2 cellular contexts compared by ENCODE assay signal in genomic region chr1:207673399-207673798, GRCh38.
A peak's percentile ranks its signal among the peaks of the same experiment; 100 is the strongest.
TF ChIP-seq lines count a peak whose summit lies in the region.

No MANE protein-coding gene starts in this region.

TF ChIP-seq in A549, 52 proteins besides CTCF, POLR2A, EP300 and RAD21 (continued from another document):
- TF ChIP-seq, protein P1, sequence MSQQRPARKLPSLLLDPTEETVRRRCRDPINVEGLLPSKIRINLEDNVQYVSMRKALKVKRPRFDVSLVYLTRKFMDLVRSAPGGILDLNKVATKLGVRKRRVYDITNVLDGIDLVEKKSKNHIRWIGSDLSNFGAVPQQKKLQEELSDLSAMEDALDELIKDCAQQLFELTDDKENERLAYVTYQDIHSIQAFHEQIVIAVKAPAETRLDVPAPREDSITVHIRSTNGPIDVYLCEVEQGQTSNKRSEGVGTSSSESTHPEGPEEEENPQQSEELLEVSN (IDR thresholded peaks at IDR 0.05; ENCODE audit: borderline replicate concordance, low read depth) = no peak
- TF ChIP-seq ATOH8 (CRISPR knock-in tag; IDR thresholded peaks at IDR 0.05; ENCODE audit: low read depth) (no peak), REST (IDR thresholded peaks at IDR 0.05) (no peak), EHMT2 (IDR thresholded peaks at IDR 0.05; ENCODE audit: low read depth) (no peak), MAFK (IDR thresholded peaks at IDR 0.05; ENCODE audit: partially characterized antibody) (no peak), ESRRA (IDR thresholded peaks at IDR 0.05; ENCODE audit: borderline replicate concordance, low read length) (no peak), FOXS1 (CRISPR knock-in tag; IDR thresholded peaks at IDR 0.05) (no peak), ZFP36 (IDR thresholded peaks at IDR 0.05; ENCODE audit: borderline replicate concordance, partially characterized antibody) (no peak)
TF ChIP-seq in A549: peak in this region for 0.

TF ChIP-seq in K562, 482 proteins besides CTCF, POLR2A, EP300 and RAD21 (continued from another document and continues in another):
- TF ChIP-seq ARNT (IDR thresholded peaks at IDR 0.05) = peak in 1 of 2 experiments; percentile 10; a peak in 1 of 4 replicates
- TF ChIP-seq, protein P2, sequence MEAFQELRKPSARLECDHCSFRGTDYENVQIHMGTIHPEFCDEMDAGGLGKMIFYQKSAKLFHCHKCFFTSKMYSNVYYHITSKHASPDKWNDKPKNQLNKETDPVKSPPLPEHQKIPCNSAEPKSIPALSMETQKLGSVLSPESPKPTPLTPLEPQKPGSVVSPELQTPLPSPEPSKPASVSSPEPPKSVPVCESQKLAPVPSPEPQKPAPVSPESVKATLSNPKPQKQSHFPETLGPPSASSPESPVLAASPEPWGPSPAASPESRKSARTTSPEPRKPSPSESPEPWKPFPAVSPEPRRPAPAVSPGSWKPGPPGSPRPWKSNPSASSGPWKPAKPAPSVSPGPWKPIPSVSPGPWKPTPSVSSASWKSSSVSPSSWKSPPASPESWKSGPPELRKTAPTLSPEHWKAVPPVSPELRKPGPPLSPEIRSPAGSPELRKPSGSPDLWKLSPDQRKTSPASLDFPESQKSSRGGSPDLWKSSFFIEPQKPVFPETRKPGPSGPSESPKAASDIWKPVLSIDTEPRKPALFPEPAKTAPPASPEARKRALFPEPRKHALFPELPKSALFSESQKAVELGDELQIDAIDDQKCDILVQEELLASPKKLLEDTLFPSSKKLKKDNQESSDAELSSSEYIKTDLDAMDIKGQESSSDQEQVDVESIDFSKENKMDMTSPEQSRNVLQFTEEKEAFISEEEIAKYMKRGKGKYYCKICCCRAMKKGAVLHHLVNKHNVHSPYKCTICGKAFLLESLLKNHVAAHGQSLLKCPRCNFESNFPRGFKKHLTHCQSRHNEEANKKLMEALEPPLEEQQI (IDR thresholded peaks at IDR 0.05) = peak; percentile 42; the same call in 1 of the 2 replicates
- TF ChIP-seq POLR2H (tag; IDR thresholded peaks at IDR 0.05; ENCODE audit: low read depth) = no peak
- TF ChIP-seq SIRT6 (IDR thresholded peaks at IDR 0.05; ENCODE audit: low read depth, low read length) = no peak
- no peak for TF ChIP-seq ZNF354B (CRISPR knock-in tag; IDR thresholded peaks at IDR 0.05)
- no peak for TF ChIP-seq ZNF140 (CRISPR knock-in tag; IDR thresholded peaks at IDR 0.05)
- no peak for TF ChIP-seq MCM7 (IDR thresholded peaks at IDR 0.05)
- TF ChIP-seq MAFG (tag; conservative IDR thresholded peaks at IDR 0.05) = peak; percentile 87
- TF ChIP-seq ATF1 (CRISPR knock-in tag; IDR thresholded peaks at IDR 0.05) = no peak
- no peak for TF ChIP-seq ATF1 (tag; IDR thresholded peaks at IDR 0.05)
- TF ChIP-seq, protein P3, sequence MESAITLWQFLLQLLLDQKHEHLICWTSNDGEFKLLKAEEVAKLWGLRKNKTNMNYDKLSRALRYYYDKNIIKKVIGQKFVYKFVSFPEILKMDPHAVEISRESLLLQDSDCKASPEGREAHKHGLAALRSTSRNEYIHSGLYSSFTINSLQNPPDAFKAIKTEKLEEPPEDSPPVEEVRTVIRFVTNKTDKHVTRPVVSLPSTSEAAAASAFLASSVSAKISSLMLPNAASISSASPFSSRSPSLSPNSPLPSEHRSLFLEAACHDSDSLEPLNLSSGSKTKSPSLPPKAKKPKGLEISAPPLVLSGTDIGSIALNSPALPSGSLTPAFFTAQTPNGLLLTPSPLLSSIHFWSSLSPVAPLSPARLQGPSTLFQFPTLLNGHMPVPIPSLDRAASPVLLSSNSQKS (CRISPR knock-in tag; IDR thresholded peaks at IDR 0.05) = no peak
- peak in 1 of 2 experiments; percentile 51; a peak in 1 of 4 replicates for TF ChIP-seq TRIM24 (IDR thresholded peaks at IDR 0.05)
- TF ChIP-seq ZNF778 (CRISPR knock-in tag; IDR thresholded peaks at IDR 0.05) = no peak
- no peak for TF ChIP-seq KAT8 (IDR thresholded peaks at IDR 0.05; ENCODE audit: low read depth)
- TF ChIP-seq ARID1B (IDR thresholded peaks at IDR 0.05) = peak; percentile 54; the same call in 1 of the 2 replicates
- no peak for TF ChIP-seq ZNF436 (CRISPR knock-in tag; IDR thresholded peaks at IDR 0.05)
- TF ChIP-seq BRF2 (IDR thresholded peaks at IDR 0.05; ENCODE audit: borderline replicate concordance, insufficient read depth, insufficient read length) = no peak
- TF ChIP-seq ZNF407 (IDR thresholded peaks at IDR 0.05; ENCODE audit: low read depth) = peak; percentile 65
- TF ChIP-seq ZNF444 (CRISPR knock-in tag; IDR thresholded peaks at IDR 0.05) = no peak
- TF ChIP-seq, protein P4, sequence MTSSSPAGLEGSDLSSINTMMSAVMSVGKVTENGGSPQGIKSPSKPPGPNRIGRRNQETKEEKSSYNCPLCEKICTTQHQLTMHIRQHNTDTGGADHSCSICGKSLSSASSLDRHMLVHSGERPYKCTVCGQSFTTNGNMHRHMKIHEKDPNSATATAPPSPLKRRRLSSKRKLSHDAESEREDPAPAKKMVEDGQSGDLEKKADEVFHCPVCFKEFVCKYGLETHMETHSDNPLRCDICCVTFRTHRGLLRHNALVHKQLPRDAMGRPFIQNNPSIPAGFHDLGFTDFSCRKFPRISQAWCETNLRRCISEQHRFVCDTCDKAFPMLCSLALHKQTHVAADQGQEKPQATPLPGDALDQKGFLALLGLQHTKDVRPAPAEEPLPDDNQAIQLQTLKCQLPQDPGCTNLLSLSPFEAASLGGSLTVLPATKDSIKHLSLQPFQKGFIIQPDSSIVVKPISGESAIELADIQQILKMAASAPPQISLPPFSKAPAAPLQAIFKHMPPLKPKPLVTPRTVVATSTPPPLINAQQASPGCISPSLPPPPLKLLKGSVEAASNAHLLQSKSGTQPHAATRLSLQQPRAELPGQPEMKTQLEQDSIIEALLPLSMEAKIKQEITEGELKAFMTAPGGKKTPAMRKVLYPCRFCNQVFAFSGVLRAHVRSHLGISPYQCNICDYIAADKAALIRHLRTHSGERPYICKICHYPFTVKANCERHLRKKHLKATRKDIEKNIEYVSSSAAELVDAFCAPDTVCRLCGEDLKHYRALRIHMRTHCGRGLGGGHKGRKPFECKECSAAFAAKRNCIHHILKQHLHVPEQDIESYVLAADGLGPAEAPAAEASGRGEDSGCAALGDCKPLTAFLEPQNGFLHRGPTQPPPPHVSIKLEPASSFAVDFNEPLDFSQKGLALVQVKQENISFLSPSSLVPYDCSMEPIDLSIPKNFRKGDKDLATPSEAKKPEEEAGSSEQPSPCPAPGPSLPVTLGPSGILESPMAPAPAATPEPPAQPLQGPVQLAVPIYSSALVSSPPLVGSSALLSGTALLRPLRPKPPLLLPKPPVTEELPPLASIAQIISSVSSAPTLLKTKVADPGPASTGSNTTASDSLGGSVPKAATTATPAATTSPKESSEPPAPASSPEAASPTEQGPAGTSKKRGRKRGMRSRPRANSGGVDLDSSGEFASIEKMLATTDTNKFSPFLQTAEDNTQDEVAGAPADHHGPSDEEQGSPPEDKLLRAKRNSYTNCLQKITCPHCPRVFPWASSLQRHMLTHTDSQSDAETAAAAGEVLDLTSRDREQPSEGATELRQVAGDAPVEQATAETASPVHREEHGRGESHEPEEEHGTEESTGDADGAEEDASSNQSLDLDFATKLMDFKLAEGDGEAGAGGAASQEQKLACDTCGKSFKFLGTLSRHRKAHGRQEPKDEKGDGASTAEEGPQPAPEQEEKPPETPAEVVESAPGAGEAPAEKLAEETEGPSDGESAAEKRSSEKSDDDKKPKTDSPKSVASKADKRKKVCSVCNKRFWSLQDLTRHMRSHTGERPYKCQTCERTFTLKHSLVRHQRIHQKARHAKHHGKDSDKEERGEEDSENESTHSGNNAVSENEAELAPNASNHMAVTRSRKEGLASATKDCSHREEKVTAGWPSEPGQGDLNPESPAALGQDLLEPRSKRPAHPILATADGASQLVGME (CRISPR knock-in tag; IDR thresholded peaks at IDR 0.05) = no peak
- TF ChIP-seq ZNF384 (IDR thresholded peaks at IDR 0.05; ENCODE audit: low read depth, low read length) = peak; percentile 57; the same call in 1 of the 2 replicates
- TF ChIP-seq, protein P5, sequence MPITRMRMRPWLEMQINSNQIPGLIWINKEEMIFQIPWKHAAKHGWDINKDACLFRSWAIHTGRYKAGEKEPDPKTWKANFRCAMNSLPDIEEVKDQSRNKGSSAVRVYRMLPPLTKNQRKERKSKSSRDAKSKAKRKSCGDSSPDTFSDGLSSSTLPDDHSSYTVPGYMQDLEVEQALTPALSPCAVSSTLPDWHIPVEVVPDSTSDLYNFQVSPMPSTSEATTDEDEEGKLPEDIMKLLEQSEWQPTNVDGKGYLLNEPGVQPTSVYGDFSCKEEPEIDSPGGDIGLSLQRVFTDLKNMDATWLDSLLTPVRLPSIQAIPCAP (CRISPR knock-in tag; IDR thresholded peaks at IDR 0.05; ENCODE audit: borderline replicate concordance) = no peak
- TF ChIP-seq ASH1L (IDR thresholded peaks at IDR 0.05; ENCODE audit: borderline replicate concordance, low read depth, partially characterized antibody) = no peak
- TF ChIP-seq ZNF197 (CRISPR knock-in tag; IDR thresholded peaks at IDR 0.05; ENCODE audit: low read depth) = no peak
- TF ChIP-seq LEF1 (IDR thresholded peaks at IDR 0.05) = no peak
- no peak for TF ChIP-seq YBX1 (IDR thresholded peaks at IDR 0.05)
- no peak for TF ChIP-seq PRPF4 (IDR thresholded peaks at IDR 0.05; ENCODE audit: insufficient read depth, low read depth, low read length, poor library complexity, severe bottlenecking)
- no peak for TF ChIP-seq ZNF57 (CRISPR knock-in tag; IDR thresholded peaks at IDR 0.05)
- TF ChIP-seq, protein P6, sequence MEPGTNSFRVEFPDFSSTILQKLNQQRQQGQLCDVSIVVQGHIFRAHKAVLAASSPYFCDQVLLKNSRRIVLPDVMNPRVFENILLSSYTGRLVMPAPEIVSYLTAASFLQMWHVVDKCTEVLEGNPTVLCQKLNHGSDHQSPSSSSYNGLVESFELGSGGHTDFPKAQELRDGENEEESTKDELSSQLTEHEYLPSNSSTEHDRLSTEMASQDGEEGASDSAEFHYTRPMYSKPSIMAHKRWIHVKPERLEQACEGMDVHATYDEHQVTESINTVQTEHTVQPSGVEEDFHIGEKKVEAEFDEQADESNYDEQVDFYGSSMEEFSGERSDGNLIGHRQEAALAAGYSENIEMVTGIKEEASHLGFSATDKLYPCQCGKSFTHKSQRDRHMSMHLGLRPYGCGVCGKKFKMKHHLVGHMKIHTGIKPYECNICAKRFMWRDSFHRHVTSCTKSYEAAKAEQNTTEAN (CRISPR knock-in tag; IDR thresholded peaks at IDR 0.05) = no peak
- no peak for TF ChIP-seq KDM2B (CRISPR knock-in tag; IDR thresholded peaks at IDR 0.05)
- no peak for TF ChIP-seq ZKSCAN8 (CRISPR knock-in tag; IDR thresholded peaks at IDR 0.05)
- TF ChIP-seq MYBL2 (IDR thresholded peaks at IDR 0.05; ENCODE audit: low read depth) = no peak
- no peak for TF ChIP-seq MYBL2 (CRISPR knock-in tag; IDR thresholded peaks at IDR 0.05; ENCODE audit: borderline replicate concordance)
- TF ChIP-seq CBX3 (IDR thresholded peaks at IDR 0.05; ENCODE audit: borderline replicate concordance in 1 of 2, low read length in 2 of 2) = 0 out of 3 replicates have a peak, but pooled peaks of 1 of the 2 experiments have one; percentile 17
- TF ChIP-seq JUNB (CRISPR knock-in tag; conservative IDR thresholded peaks at IDR 0.05) = no peak; the same call in 1 of the 2 replicates
- no peak for TF ChIP-seq GATA2 (CRISPR knock-in tag; IDR thresholded peaks at IDR 0.05)
- peak; percentile 51; the same call in 1 of the 2 replicates for TF ChIP-seq MAFK (IDR thresholded peaks at IDR 0.05; ENCODE audit: low read length)
